2 cellular contexts compared by ENCODE assay signal in genomic region chr14:75647650-75648049, GRCh38.
TF ChIP-seq lines count a peak whose summit lies in the region.

No MANE protein-coding gene starts in this region.

TF ChIP-seq in endothelial cell of umbilical vein, 7 proteins besides CTCF, POLR2A, EP300 and RAD21 (continued from another document):
- no peak for TF ChIP-seq POLR2AphosphoS5 (IDR thresholded peaks at IDR 0.05; ENCODE audit: insufficient read depth, low read depth, low read length)
- no peak for TF ChIP-seq FOS (IDR thresholded peaks at IDR 0.05; ENCODE audit: borderline replicate concordance, insufficient read depth, low read length)
- no peak for TF ChIP-seq GATA2 (IDR thresholded peaks at IDR 0.05; ENCODE audit: insufficient read depth, insufficient read length, low read depth, low read length)

TF ChIP-seq in liver, 16 proteins besides CTCF, POLR2A, EP300 and RAD21 (continued from another document):
- peak in 1 of 2 donors; percentile 63 for TF ChIP-seq EGR1 (IDR thresholded peaks at IDR 0.05; ENCODE audit: low read depth in 2 of 2)
- peak; percentile 5 for TF ChIP-seq FOXA2 (IDR thresholded peaks at IDR 0.05)
- peak; percentile 53 to 72 for TF ChIP-seq HNF4A (conservative IDR thresholded peaks at IDR 0.05)
- TF ChIP-seq REST (IDR thresholded peaks at IDR 0.05), result no peak
- TF ChIP-seq SP1 (IDR thresholded peaks at IDR 0.05), result peak; percentile 69
TF ChIP-seq in liver: peak in this region for 7.
